ENCODE assay signal across 28 cellular contexts in the genomic region with DNA sequence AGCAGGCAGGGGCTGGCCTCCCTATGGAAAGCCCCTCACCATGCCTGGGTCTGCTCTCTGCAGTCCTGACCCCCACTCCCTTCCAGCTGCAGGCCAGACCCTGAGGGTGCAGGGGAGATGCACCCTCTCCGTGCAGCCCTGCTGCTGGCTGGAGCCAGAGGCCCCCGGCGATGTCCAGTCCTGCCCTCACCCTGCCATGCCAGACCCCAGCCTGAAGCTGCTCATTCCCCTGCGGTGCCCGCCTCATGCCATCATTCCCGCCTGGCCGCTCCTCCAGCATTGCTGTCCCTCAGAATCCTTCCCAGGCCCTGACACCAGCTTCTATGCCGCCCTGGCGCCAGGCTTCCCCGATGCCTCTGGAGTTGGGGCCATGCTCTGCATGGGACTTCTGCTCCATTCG.
"Had no signal": no experiment of that assay in that cellular context is flagged by ENCODE, and none has a peak within 500 bp of the region (broad histone marks: within the 10 kb centered on the region; RNA-seq: fewer than 3 reads in every experiment).

No MANE protein-coding gene starts in this region.

- H3K27ac Mint-ChIP-seq: naive thymus-derived CD4-positive, alpha-beta T cell; progenitor cell of endocrine pancreas; stimulated activated memory B cell treated with anti-CD40 and anti-IgM and Interleukin-4, amounts not matched to agents 10 μg/mL and 1 μg/mL and 100 μg/mL, for 72 hours; stimulated activated naive CD8-positive, alpha-beta T cell treated with anti-CD3 and anti-CD28 coated beads, Interleukin-15, amount 100 ng/mL, for 72 hours; type B pancreatic cell had no signal

- H2AFZ ChIP-seq: parathyroid adenoma had no signal

- H3K27me3 Mint-ChIP-seq: type B pancreatic cell had no signal

- ATAC-seq: naive thymus-derived CD4-positive, alpha-beta T cell; psoas muscle; right cardiac atrium; right lobe of liver; stimulated activated memory B cell treated with anti-CD40 and anti-IgM and Interleukin-4, amounts not matched to agents 10 μg/mL and 1 μg/mL and 100 μg/mL, for 72 hours; stimulated activated naive CD8-positive, alpha-beta T cell treated with anti-CD3 and anti-CD28 coated beads, Interleukin-15, amount 100 ng/mL, for 72 hours; stimulated activated naive CD8-positive, alpha-beta T cell treated with anti-CD3 and anti-CD28 coated beads, Interleukin-15, Interleukin-2, amounts not matched to agents 100 U/mL and 50 U/mL, for 24 hours; upper lobe of right lung had no signal

- H3K27ac ChIP-seq: ovary, parathyroid adenoma, psoas muscle, right lobe of liver, sigmoid colon, suprapubic skin, testis, tibial artery, transverse colon, upper lobe of right lung, uterus had no signal

- H3K36me3 ChIP-seq: ovary, right lobe of liver, sigmoid colon, suprapubic skin, tibial artery, transverse colon, upper lobe of right lung, uterus had no signal

- H3K9me3 ChIP-seq: ovary, psoas muscle, right lobe of liver, sigmoid colon, suprapubic skin, testis, tibial artery, transverse colon, upper lobe of right lung, uterus had no signal

- DNase-seq: naive thymus-derived CD4-positive, alpha-beta T cell; nephron progenitor cell; occipital lobe; ovary; psoas muscle; right lobe of liver; sigmoid colon; small intestine; stimulated activated CD4-positive, alpha-beta T cell treated with anti-CD3 and anti-CD28 coated beads, Interleukin-15, amount 100 ng/mL, for 24 hours; stimulated activated CD4-positive, alpha-beta T cell treated with anti-CD3 and anti-CD28 coated beads, Interleukin-2, amount 100 ng/mL, for 24 hours; stimulated activated CD4-positive, alpha-beta T cell treated with anti-CD3 and anti-CD28 coated beads, Interleukin-2, amount 100 ng/mL, for 48 hours; stimulated activated CD4-positive, alpha-beta T cell treated with anti-CD3 and anti-CD28 coated beads, Interleukin-4, amount 100 ng/mL, for 24 hours; stimulated activated naive CD4-positive, alpha-beta T cell; stimulated activated naive CD8-positive, alpha-beta T cell treated with anti-CD3 and anti-CD28 coated beads, Interleukin-15, amount 100 ng/mL, for 72 hours; stimulated activated naive CD8-positive, alpha-beta T cell treated with anti-CD3 and anti-CD28 coated beads, Interleukin-15, Interleukin-2, amounts not matched to agents 100 U/mL and 50 U/mL, for 24 hours; substantia nigra; testis; tibial artery; transverse colon; upper lobe of right lung; uterus had no signal

- H3K4me3 Mint-ChIP-seq: naive thymus-derived CD4-positive, alpha-beta T cell; nephron progenitor cell; neural crest cell; stimulated activated memory B cell treated with anti-CD40 and anti-IgM and Interleukin-4, amounts not matched to agents 10 μg/mL and 1 μg/mL and 100 μg/mL, for 72 hours; stimulated activated naive CD8-positive, alpha-beta T cell treated with anti-CD3 and anti-CD28 coated beads, Interleukin-15, amount 100 ng/mL, for 72 hours; type B pancreatic cell had no signal

- H3K36me3 Mint-ChIP-seq: naive thymus-derived CD4-positive, alpha-beta T cell; stimulated activated memory B cell treated with anti-CD40 and anti-IgM and Interleukin-4, amounts not matched to agents 10 μg/mL and 1 μg/mL and 100 μg/mL, for 72 hours; type B pancreatic cell had no signal

- H3K9ac ChIP-seq: parathyroid adenoma had no signal

- H3K79me2 ChIP-seq: parathyroid adenoma had no signal

- H3K4me1 Mint-ChIP-seq: naive thymus-derived CD4-positive, alpha-beta T cell; stimulated activated memory B cell treated with anti-CD40 and anti-IgM and Interleukin-4, amounts not matched to agents 10 μg/mL and 1 μg/mL and 100 μg/mL, for 72 hours; stimulated activated naive CD8-positive, alpha-beta T cell treated with anti-CD3 and anti-CD28 coated beads, Interleukin-15, amount 100 ng/mL, for 72 hours had no signal

- H3K4me3 ChIP-seq: ovary, psoas muscle, right lobe of liver, sigmoid colon, suprapubic skin, testis, tibial artery, transverse colon, upper lobe of right lung, uterus had no signal

- H3K27me3 ChIP-seq: ovary, right lobe of liver, sigmoid colon, testis, transverse colon, upper lobe of right lung, uterus had no signal

- H3K4me1 ChIP-seq: parathyroid adenoma, right lobe of liver, testis, tibial artery, transverse colon, upper lobe of right lung, uterus had no signal

- H3K9me3 Mint-ChIP-seq: neural crest cell, type B pancreatic cell had no signal
